ENCODE assay signal across 8 cellular contexts in the genomic region with DNA sequence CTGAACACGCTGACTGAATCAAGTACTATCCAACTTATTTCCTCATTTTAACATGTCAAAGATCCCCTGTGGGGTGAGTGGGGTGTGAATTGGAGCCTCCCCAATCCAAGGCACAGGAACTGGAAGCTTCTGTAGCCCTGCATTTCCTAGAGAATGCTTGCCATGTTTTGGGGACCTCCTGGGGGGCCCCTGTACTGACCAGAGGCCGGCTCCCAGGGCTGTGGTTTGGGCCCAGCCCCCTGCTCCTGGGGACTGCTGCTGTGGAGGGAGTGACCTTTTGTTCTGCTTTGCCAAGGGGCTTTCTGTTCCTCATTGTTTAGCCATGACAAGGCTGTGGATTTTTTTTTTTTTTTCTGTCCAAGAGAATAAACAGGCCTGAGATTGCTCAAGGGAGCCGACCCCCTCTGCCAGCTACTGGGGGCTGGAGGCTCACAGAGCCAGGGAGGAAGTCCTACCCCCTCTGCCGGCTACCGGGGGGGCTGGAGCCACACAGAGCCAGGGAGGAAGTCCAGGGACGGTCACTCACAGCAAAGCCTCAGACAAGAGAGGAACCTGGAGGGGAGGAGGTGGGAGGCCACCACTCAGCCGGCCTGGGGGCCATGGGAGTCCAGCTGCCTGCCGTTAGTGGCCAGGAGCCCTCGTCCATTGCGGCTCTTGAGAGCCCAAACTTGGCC. TPM values are rescaled to one million over a fixed set of nuclear protein-coding genes. Genes with fewer than 3 reads are reported as not detected.
DNase-seq lines count a peak whose midpoint lies in the region; ATAC-seq and TF ChIP-seq lines count a peak whose summit lies in the region.

No MANE protein-coding gene starts in this region.

- no peaks in the 10 kb centered on the region for H3K9me3 ChIP-seq in BLaER1 treated with 17β-estradiol and CSF1 and Interleukin-3, amounts not matched to agents 10 nM and 100 nM (replicated peaks in 1 of 11)

- H3K27ac ChIP-seq in BLaER1 treated with 17β-estradiol and CSF1 and Interleukin-3, amounts not matched to agents 10 nM and 100 nM = peak overlapping the region; percentile 74 to 98 (median 91)

- peaks cover 52 to 98% (median 86%) of the 10 kb centered on the region in 10 experiments for H3K4me1 ChIP-seq in BLaER1 treated with 17β-estradiol and CSF1 and Interleukin-3, amounts not matched to agents 10 nM and 100 nM

- peak; percentile 25 for ATAC-seq in effector memory CD8-positive, alpha-beta T cell (replicated peaks)
- no peak for ATAC-seq in HG03521 (IDR thresholded peaks at IDR 0.05; ENCODE audit: unreplicated experiment)
- no peak for ATAC-seq in activated CD4-positive, CD25-positive, alpha-beta regulatory T cell treated with anti-CD3 and anti-CD28 coated beads, Interleukin-2, amount 50 U/mL, for 24 hours

- no peaks in the 10 kb centered on the region for H3K27me3 Mint-ChIP-seq in effector memory CD8-positive, alpha-beta T cell
- no peaks in the 10 kb centered on the region for H3K27me3 Mint-ChIP-seq in type B pancreatic cell

- H3K36me3 ChIP-seq in BLaER1 treated with 17β-estradiol and CSF1 and Interleukin-3, amounts not matched to agents 10 nM and 100 nM = peaks cover 0 to 88% (median 0%) of the 10 kb centered on the region in 11 experiments; a peak in 10 of 22 replicates

- peak; percentile 43 for TF ChIP-seq CTCF in type B pancreatic cell (conservative IDR thresholded peaks at IDR 0.05)

- H3K27me3 ChIP-seq in BLaER1 treated with 17β-estradiol and CSF1 and Interleukin-3, amounts not matched to agents 10 nM and 100 nM = no peaks in the 10 kb centered on the region

- peak overlapping the region in 7 of 10 experiments; percentile 25 to 58 (median 40); a peak in 13 of 20 replicates for H3K4me3 ChIP-seq in BLaER1 treated with 17β-estradiol and CSF1 and Interleukin-3, amounts not matched to agents 10 nM and 100 nM

- peak overlapping the region; percentile 29 to 56 for H3K4me3 Mint-ChIP-seq in effector memory CD8-positive, alpha-beta T cell
- peak overlapping the region; percentile 47 for H3K4me3 Mint-ChIP-seq in type B pancreatic cell

- H3K9ac ChIP-seq in BLaER1 treated with 17β-estradiol and CSF1 and Interleukin-3, amounts not matched to agents 10 nM and 100 nM = peak overlapping the region; percentile 63 to 89 (median 78)

- peaks cover 2 to 97% (median 10%) of the 10 kb centered on the region in 11 experiments; a peak in 14 of 22 replicates for H4K20me1 ChIP-seq in BLaER1 treated with 17β-estradiol and CSF1 and Interleukin-3, amounts not matched to agents 10 nM and 100 nM

- peak; percentile 90 to 96 for DNase-seq in NOMO-1 (lab: John Stamatoyannopoulos, UW; ENCODE audit: unreplicated experiment in 2 of 2)
- DNase-seq in effector memory CD8-positive, alpha-beta T cell = no peak
- peak; percentile 48 for DNase-seq in midbrain (lab: John Stamatoyannopoulos, UW)
- DNase-seq in type B pancreatic cell (ENCODE audit: extremely low spot score, unreplicated experiment) = no peak
- DNase-seq in activated CD4-positive, alpha-beta T cell treated with anti-CD3 and anti-CD28 coated beads for 48 hours = no peak

- peaks cover 51% of the 10 kb centered on the region for H3K36me3 Mint-ChIP-seq in effector memory CD8-positive, alpha-beta T cell (ENCODE audit: insufficient read depth)
- H3K36me3 Mint-ChIP-seq in type B pancreatic cell = no peaks in the 10 kb centered on the region

- no peaks in the 10 kb centered on the region for H3K9me3 Mint-ChIP-seq in effector memory CD8-positive, alpha-beta T cell
- H3K9me3 Mint-ChIP-seq in type B pancreatic cell = no peaks in the 10 kb centered on the region

- peak overlapping the region; percentile 99 for H3K27ac Mint-ChIP-seq in effector memory CD8-positive, alpha-beta T cell
- peak overlapping the region; percentile 78 for H3K27ac Mint-ChIP-seq in type B pancreatic cell

- H3K4me2 ChIP-seq in BLaER1 treated with 17β-estradiol and CSF1 and Interleukin-3, amounts not matched to agents 10 nM and 100 nM = peak overlapping the region; percentile 78 to 100 (median 98)

- H3K4me1 Mint-ChIP-seq in effector memory CD8-positive, alpha-beta T cell (ENCODE audit: low read depth in 2 of 2) = peaks cover 70 to 81% of the 10 kb centered on the region in 2 donors
- peaks cover 14% of the 10 kb centered on the region for H3K4me1 Mint-ChIP-seq in type B pancreatic cell (ENCODE audit: unreplicated experiment)

RNA-seq across cellular contexts. Expression of a gene that starts 17.4 kb away (rescaled TPM):
- total RNA-seq in type B pancreatic cell (ENCODE audit: low replicate concordance) = 2.4 and 3.3 TPM in 2 replicates

RNA-seq across cellular contexts. Expression of a gene that starts 45.7 kb away (rescaled TPM):
- 43.4 and 49.0 TPM in 2 replicates for total RNA-seq in type B pancreatic cell (ENCODE audit: low replicate concordance)

Comparison
In these comparisons a context has a peak if more than half of its experiments do, and no peak if none do; other contexts are left out.
1. DNase-seq: peak in NOMO-1 (2 of 2) and midbrain (single experiment); none in effector memory CD8-positive, alpha-beta T cell (0 of 3), type B pancreatic cell (single experiment) and activated CD4-positive, alpha-beta T cell treated with anti-CD3 and anti-CD28 coated beads for 48 hours (single experiment).